Comparison of ENCODE assay signal across 21 cellular contexts in genomic region chr13:98325724-98326123, GRCh38.
DNase-seq lines count a peak whose midpoint lies in the region; ATAC-seq and TF ChIP-seq lines count a peak whose summit lies in the region.
"Had no signal": no experiment of that assay in that cellular context is flagged by ENCODE, and none has a peak within 500 bp of the region (broad histone marks: within the 10 kb centered on the region; RNA-seq: fewer than 3 reads in every experiment).

No MANE protein-coding gene starts in this region.

- H3K36me3 ChIP-seq in GM23338 (ENCODE audit: insufficient read depth): no peaks in the 10 kb centered on the region
- H3K36me3 ChIP-seq in neural progenitor cell: no peaks in the 10 kb centered on the region
- H3K36me3 ChIP-seq: neutrophil had no signal

- no peak overlapping the region for H2AFZ ChIP-seq in GM23338
- no peak overlapping the region for H2AFZ ChIP-seq in neural progenitor cell (replicated peaks)

- H3K27ac ChIP-seq in GM23338 (ENCODE audit: low read depth) (peak overlapping the region; percentile 41), neural progenitor cell (peak overlapping the region; percentile 85)
- H3K27ac ChIP-seq: coronary artery, neutrophil, WERI-Rb-1 had no signal

- ATAC-seq in GM23338: no peak
- no peak for ATAC-seq in GM19467 (IDR thresholded peaks at IDR 0.05; ENCODE audit: unreplicated experiment)
- ATAC-seq: activated naive CD4-positive, alpha-beta T cell treated with anti-CD3 and anti-CD28 coated beads, Interleukin-2, amount 50 U/mL, for 72 hours; HCT116; T-cell had no signal

- H3K79me2 ChIP-seq in GM23338 (replicated peaks; ENCODE audit: insufficient read depth): peaks cover 50% of the 10 kb centered on the region
- peaks cover 53% of the 10 kb centered on the region for H3K79me2 ChIP-seq in neural progenitor cell (ENCODE audit: low read depth)

- H3K9me2 ChIP-seq in GM23338 (ENCODE audit: insufficient read depth): 0 out of 2 replicates have a peak, but pooled peaks cover under 1% of the 10 kb centered on the region

- DNase-seq in GM23338 (ENCODE audit: low spot score) (no peak), NCI-H146 (lab: John Stamatoyannopoulos, UW) (peak; percentile 68), chondrocyte (ENCODE audit: low spot score) (no peak), neural progenitor cell (ENCODE audit: low spot score) (no peak), T-helper 2 cell (no peak), cerebellar cortex (ENCODE audit: low spot score) (no peak), NCI-H2196 treated with DMSO at 0.1 percent for 48 hours (lab: John Stamatoyannopoulos, UW; ENCODE audit: unreplicated experiment) (no peak)
- DNase-seq: activated CD4-positive, alpha-beta memory T cell treated with anti-CD3 and anti-CD28 coated beads, Interleukin-2, amount 10 ng/mL, durations not matched to agents 7 days and 5 days; activated T-cell treated with anti-CD3 and anti-CD28 coated beads, Interleukin-2, amount 50 U/mL, for 48 hours; hypothalamus; midbrain; NCI-H446; Right ventricle myocardium superior; stimulated activated naive CD4-positive, alpha-beta T cell; T-cell; WERI-Rb-1 had no signal

- H3K9me3 Mint-ChIP-seq in GM23338: no peaks in the 10 kb centered on the region
- H3K9me3 Mint-ChIP-seq in chondrocyte (ENCODE audit: low read depth): no peaks in the 10 kb centered on the region
- no peaks in the 10 kb centered on the region for H3K9me3 Mint-ChIP-seq in neural progenitor cell
- H3K9me3 Mint-ChIP-seq: activated CD4-positive, alpha-beta memory T cell treated with anti-CD3 and anti-CD28 coated beads, Interleukin-2, amount 10 ng/mL, durations not matched to agents 7 days and 5 days; activated naive CD4-positive, alpha-beta T cell treated with anti-CD3 and anti-CD28 coated beads, Interleukin-2, amount 50 U/mL, for 72 hours; T-cell had no signal

- H3K9me3 ChIP-seq in neural progenitor cell (ENCODE audit: low read depth): no peaks in the 10 kb centered on the region
- H3K9me3 ChIP-seq: neutrophil had no signal

- no peaks in the 10 kb centered on the region for H3K27me3 Mint-ChIP-seq in GM23338 (ENCODE audit: insufficient read depth, low read depth, poor library complexity)
- H3K27me3 Mint-ChIP-seq in chondrocyte (ENCODE audit: low read depth): no peaks in the 10 kb centered on the region
- peaks cover 2% of the 10 kb centered on the region for H3K27me3 Mint-ChIP-seq in neural progenitor cell (ENCODE audit: insufficient read depth, low read depth)

- H4K20me1 ChIP-seq in GM23338 (replicated peaks; ENCODE audit: insufficient read depth): no peaks in the 10 kb centered on the region; the same call in 1 of the 2 replicates
- H4K20me1 ChIP-seq in neural progenitor cell (ENCODE audit: low read depth): peaks cover 4% of the 10 kb centered on the region

- no peak overlapping the region for H3K9ac ChIP-seq in neural progenitor cell

- TF ChIP-seq CTCF in GM23338 (conservative IDR thresholded peaks at IDR 0.05; ENCODE audit: low read depth in 2 of 2) (no peak), chondrocyte (IDR thresholded peaks at IDR 0.05) (no peak), neural progenitor cell (IDR thresholded peaks at IDR 0.05) (no peak)

- peaks cover 77% of the 10 kb centered on the region for H3K4me1 Mint-ChIP-seq in GM23338
- H3K4me1 Mint-ChIP-seq in chondrocyte (ENCODE audit: low read depth): peaks cover 74% of the 10 kb centered on the region
- H3K4me1 Mint-ChIP-seq in neural progenitor cell: peaks cover 60% of the 10 kb centered on the region
- H3K4me1 Mint-ChIP-seq: activated CD4-positive, alpha-beta memory T cell treated with anti-CD3 and anti-CD28 coated beads, Interleukin-2, amount 10 ng/mL, durations not matched to agents 7 days and 5 days; T-cell had no signal

- H3K27me3 ChIP-seq in GM23338 (ENCODE audit: insufficient read depth): no peaks in the 10 kb centered on the region
- no peaks in the 10 kb centered on the region for H3K27me3 ChIP-seq in neural progenitor cell
- H3K27me3 ChIP-seq: neutrophil had no signal

- H3K36me3 Mint-ChIP-seq in GM23338 (ENCODE audit: low read depth) (peaks cover 3% of the 10 kb centered on the region; the same call in 1 of the 3 replicates), chondrocyte (ENCODE audit: low read depth) (peaks cover 2% of the 10 kb centered on the region), neural progenitor cell (peaks cover 6% of the 10 kb centered on the region)
- H3K36me3 Mint-ChIP-seq: activated naive CD4-positive, alpha-beta T cell treated with anti-CD3 and anti-CD28 coated beads, Interleukin-2, amount 50 U/mL, for 72 hours; T-cell had no signal

- no peak overlapping the region for H3K4me3 Mint-ChIP-seq in GM23338
- no peak overlapping the region for H3K4me3 Mint-ChIP-seq in chondrocyte (ENCODE audit: unreplicated experiment)
- no peak overlapping the region for H3K4me3 Mint-ChIP-seq in neural progenitor cell
- H3K4me3 Mint-ChIP-seq: activated CD4-positive, alpha-beta memory T cell treated with anti-CD3 and anti-CD28 coated beads, Interleukin-2, amount 10 ng/mL, durations not matched to agents 7 days and 5 days; T-cell had no signal

- H3K4me1 ChIP-seq in GM23338 (ENCODE audit: insufficient read depth) (peaks cover 57% of the 10 kb centered on the region), neural progenitor cell (peaks cover 58% of the 10 kb centered on the region)

- H3K4me2 ChIP-seq in GM23338 (peak overlapping the region; percentile 70), neural progenitor cell (peak overlapping the region; percentile 86)

- H3F3A ChIP-seq in GM23338 (replicated peaks; ENCODE audit: low read depth) (no peaks in the 10 kb centered on the region; the same call in 1 of the 2 replicates), neural progenitor cell (ENCODE audit: low read depth) (peaks cover 41% of the 10 kb centered on the region)

- peak overlapping the region; percentile 81 for H3K27ac Mint-ChIP-seq in GM23338
- H3K27ac Mint-ChIP-seq in chondrocyte (ENCODE audit: unreplicated experiment): peak overlapping the region; percentile 24
- no peak overlapping the region for H3K27ac Mint-ChIP-seq in neural progenitor cell
- H3K27ac Mint-ChIP-seq: activated CD4-positive, alpha-beta memory T cell treated with anti-CD3 and anti-CD28 coated beads, Interleukin-2, amount 10 ng/mL, durations not matched to agents 7 days and 5 days; T-cell had no signal

- H3K4me3 ChIP-seq in GM23338 (no peak overlapping the region), neural progenitor cell (no peak overlapping the region)
- H3K4me3 ChIP-seq: coronary artery had no signal

TF ChIP-seq in GM23338, 12 proteins besides CTCF, POLR2A, EP300 and RAD21:
- TF ChIP-seq EZH2 (IDR thresholded peaks at IDR 0.05; ENCODE audit: low read depth, unreplicated experiment): no peak
- no peak for TF ChIP-seq POLR2AphosphoS5 (IDR thresholded peaks at IDR 0.05; ENCODE audit: low read depth)
- TF ChIP-seq, protein P1, sequence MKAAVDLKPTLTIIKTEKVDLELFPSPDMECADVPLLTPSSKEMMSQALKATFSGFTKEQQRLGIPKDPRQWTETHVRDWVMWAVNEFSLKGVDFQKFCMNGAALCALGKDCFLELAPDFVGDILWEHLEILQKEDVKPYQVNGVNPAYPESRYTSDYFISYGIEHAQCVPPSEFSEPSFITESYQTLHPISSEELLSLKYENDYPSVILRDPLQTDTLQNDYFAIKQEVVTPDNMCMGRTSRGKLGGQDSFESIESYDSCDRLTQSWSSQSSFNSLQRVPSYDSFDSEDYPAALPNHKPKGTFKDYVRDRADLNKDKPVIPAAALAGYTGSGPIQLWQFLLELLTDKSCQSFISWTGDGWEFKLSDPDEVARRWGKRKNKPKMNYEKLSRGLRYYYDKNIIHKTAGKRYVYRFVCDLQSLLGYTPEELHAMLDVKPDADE (IDR thresholded peaks at IDR 0.05): no peak
- TF ChIP-seq JUNB (IDR thresholded peaks at IDR 0.05; ENCODE audit: unreplicated experiment): no peak
- no peak for TF ChIP-seq REST (IDR thresholded peaks at IDR 0.05; ENCODE audit: unreplicated experiment)
- no peak for TF ChIP-seq STAT1 (IDR thresholded peaks at IDR 0.05; ENCODE audit: unreplicated experiment)
- TF ChIP-seq ZNF114 (CRISPR knock-in tag; IDR thresholded peaks at IDR 0.05): no peak
- TF ChIP-seq NANOG (IDR thresholded peaks at IDR 0.05; ENCODE audit: borderline replicate concordance): no peak
- no peak for TF ChIP-seq CREB1 (CRISPR knock-in tag; IDR thresholded peaks at IDR 0.05; ENCODE audit: low read depth)
- TF ChIP-seq EZH2phosphoT487 (IDR thresholded peaks at IDR 0.05; ENCODE audit: unreplicated experiment): no peak
